Comparison of ENCODE assay signal across 8 cellular contexts in genomic region chr14:55028066-55028465, GRCh38.
A peak's percentile ranks its signal among the peaks of the same experiment; 100 is the strongest.
DNase-seq lines count a peak whose midpoint lies in the region; TF ChIP-seq lines count a peak whose summit lies in the region.

No MANE protein-coding gene starts in this region.

- peak overlapping the region; percentile 97 for H3K9ac ChIP-seq in SK-N-MC (ENCODE audit: insufficient read length)

- no peak for TF ChIP-seq CTCF in foreskin fibroblast (IDR thresholded peaks at IDR 0.05; ENCODE audit: low read depth, low read length)

- DNase-seq in DMS79 treated with DMSO at 0.1 percent for 48 hours (lab: John Stamatoyannopoulos, UW) (peak; percentile 60), DMS79 (lab: John Stamatoyannopoulos, UW) (no peak), SK-N-MC (ENCODE audit: low read depth, low spot score) (no peak), foreskin fibroblast (no peak), NCI-H2029 (lab: John Stamatoyannopoulos, UW) (no peak), OCI-M2 (lab: John Stamatoyannopoulos, UW; ENCODE audit: unreplicated experiment) (no peak), SW480 (ENCODE audit: low spot score) (no peak)

- no peak overlapping the region for H3K27ac ChIP-seq in SK-N-MC
- H3K27ac ChIP-seq in skin epidermis: peak overlapping the region in 5 of 21 experiments; percentile 81 to 94 (median 88)

- no peaks in the 10 kb centered on the region for H3K9me3 ChIP-seq in SK-N-MC (ENCODE audit: low read depth, low read length)

- peak overlapping the region; percentile 88 for H3K4me3 ChIP-seq in SK-N-MC
- H3K4me3 ChIP-seq in foreskin fibroblast (ENCODE audit: low read depth in 1 of 2, low read length in 2 of 2): peak overlapping the region; percentile 72 to 94
- peak overlapping the region; percentile 64 to 97 (median 79) for H3K4me3 ChIP-seq in skin epidermis

- peaks cover 13% of the 10 kb centered on the region for H3K36me3 ChIP-seq in SK-N-MC (ENCODE audit: insufficient read depth, low read length)
